Comparison of ENCODE assay signal across 28 cellular contexts in the genomic region with DNA sequence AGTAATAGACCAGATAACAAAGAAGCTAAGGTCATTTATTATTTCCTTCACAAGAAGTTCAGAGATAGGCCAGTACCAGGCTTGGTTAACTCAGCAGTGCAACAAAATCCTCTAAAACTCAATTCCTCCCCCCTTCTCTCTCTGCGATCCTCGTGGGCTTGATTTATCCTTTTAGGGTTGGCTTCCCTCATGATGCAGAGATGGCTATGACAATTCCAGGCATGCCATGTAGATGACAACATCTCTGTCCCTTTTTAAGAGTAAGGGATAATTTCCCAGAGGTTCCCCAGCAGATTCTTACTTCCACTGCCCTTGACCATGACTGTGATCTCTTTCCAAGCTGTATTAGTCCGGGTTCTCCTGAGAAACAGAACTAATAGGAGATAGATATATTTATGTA. TPM values are rescaled to one million over a fixed set of nuclear protein-coding genes. Genes with fewer than 3 reads are reported as not detected.
A peak's percentile ranks its signal among the peaks of the same experiment; 100 is the strongest.
DNase-seq lines count a peak whose midpoint lies in the region; ATAC-seq and TF ChIP-seq lines count a peak whose summit lies in the region.
"Had no signal": no experiment of that assay in that cellular context is flagged by ENCODE, and none has a peak within 500 bp of the region (broad histone marks: within the 10 kb centered on the region; RNA-seq: fewer than 3 reads in every experiment).

No MANE protein-coding gene starts in this region.

- DNase-seq in AG04450 (ENCODE audit: low read depth, low spot score) (no peak), HFFc6 (peak; percentile 11), brain microvascular endothelial cell (peak; percentile 23), mesendoderm (peak; percentile 85), GM13976 (ENCODE audit: low spot score) (no peak), SHP77 (lab: John Stamatoyannopoulos, UW) (no peak), DMS 273 (lab: John Stamatoyannopoulos, UW; ENCODE audit: unreplicated experiment) (no peak)
- DNase-seq: activated CD4-positive, alpha-beta T cell treated with anti-CD3 and anti-CD28 coated beads for 48 hours; activated effector memory CD4-positive, alpha-beta T cell treated with anti-CD3 and anti-CD28 coated beads, Interleukin-2, amount 50 U/mL, for 16 hours; activated naive CD8-positive, alpha-beta T cell treated with anti-CD3 and anti-CD28 coated beads for 36 hours; activated T-cell treated with anti-CD3 and anti-CD28 coated beads, Interleukin-2, amount 50 U/mL, for 1 hour; aorta; BE2C; CD8-positive, alpha-beta T cell; effector memory CD8-positive, alpha-beta T cell; foreskin melanocyte; NCI-H1436 treated with DMSO at 0.1 percent for 48 hours; NCI-H2081 treated with DMSO at 0.1 percent for 48 hours; NCI-H69; PC-9; stimulated activated CD4-positive, alpha-beta T cell treated with anti-CD3 and anti-CD28 coated beads, Interleukin-2, amount 100 ng/mL, for 24 hours; stimulated activated naive CD8-positive, alpha-beta T cell treated with anti-CD3 and anti-CD28 coated beads, Interleukin-15, Interleukin-2, amounts not matched to agents 100 U/mL and 50 U/mL, for 24 hours had no signal

- no peak overlapping the region for H3K18ac ChIP-seq in mesendoderm (ENCODE audit: low read length)

- H3K4me2 ChIP-seq in mesendoderm (ENCODE audit: low read length): no peak overlapping the region
- H3K4me2 ChIP-seq: PC-9 had no signal

- no peak overlapping the region for H3K9ac ChIP-seq in mesendoderm (ENCODE audit: low read length)

- H2BK5ac ChIP-seq in mesendoderm (ENCODE audit: low read length): no peak overlapping the region

- no peak overlapping the region for H2AK5ac ChIP-seq in mesendoderm (ENCODE audit: low read length)

- H3K27ac ChIP-seq in AG04450 (ENCODE audit: low read depth, low read length) (peak overlapping the region; percentile 62), brain microvascular endothelial cell (peak overlapping the region; percentile 34), mesendoderm (ENCODE audit: low read depth, low read length) (no peak overlapping the region)
- H3K27ac ChIP-seq: heart right ventricle, PC-9 had no signal

- H3K4me1 Mint-ChIP-seq in HFFc6 (ENCODE audit: low read depth): peaks cover 25% of the 10 kb centered on the region
- H3K4me1 Mint-ChIP-seq: activated naive CD8-positive, alpha-beta T cell treated with anti-CD3 and anti-CD28 coated beads for 36 hours had no signal

- H3K27me3 ChIP-seq in AG04450 (ENCODE audit: control insufficient read depth, insufficient read depth, low read length): no peaks in the 10 kb centered on the region
- no peaks in the 10 kb centered on the region for H3K27me3 ChIP-seq in brain microvascular endothelial cell (replicated peaks)
- no peaks in the 10 kb centered on the region for H3K27me3 ChIP-seq in mesendoderm (ENCODE audit: insufficient read depth, low read length, poor library complexity)
- H3K27me3 ChIP-seq: heart right ventricle, right atrium auricular region, testis had no signal

- no peak for TF ChIP-seq CTCF in AG04450 (IDR thresholded peaks at IDR 0.05; ENCODE audit: low read depth, low read length)
- TF ChIP-seq CTCF in HFFc6 (IDR thresholded peaks at IDR 0.05): no peak
- no peak for TF ChIP-seq CTCF in brain microvascular endothelial cell (IDR thresholded peaks at IDR 0.05; ENCODE audit: low read depth, low read length, missing control alignments)
- no peak for TF ChIP-seq CTCF in GM13976 (IDR thresholded peaks at IDR 0.05; ENCODE audit: borderline replicate concordance, control extremely low read depth, extremely low read depth, insufficient read depth, missing control alignments)

- no CpG with 5 or more reads among the region's 3 CpGs for WGBS in mesendoderm (ENCODE audit: extremely low coverage, insufficient coverage, low lambda C conversion rate)

- H3K27me3 Mint-ChIP-seq in HFFc6 (ENCODE audit: insufficient read depth): no peaks in the 10 kb centered on the region
- H3K27me3 Mint-ChIP-seq: activated naive CD8-positive, alpha-beta T cell treated with anti-CD3 and anti-CD28 coated beads for 36 hours had no signal

- no peak overlapping the region for H4K8ac ChIP-seq in mesendoderm (ENCODE audit: low read depth, low read length)

- no peak overlapping the region for H3K56ac ChIP-seq in mesendoderm (ENCODE audit: low read length)

- no peak overlapping the region for H2BK15ac ChIP-seq in mesendoderm (replicated peaks; ENCODE audit: low read depth)

- H3K4me3 ChIP-seq in AG04450 (ENCODE audit: low read depth, low read length): no peak overlapping the region
- H3K4me3 ChIP-seq in brain microvascular endothelial cell (ENCODE audit: low read depth, low read length): no peak overlapping the region
- no peak overlapping the region for H3K4me3 ChIP-seq in mesendoderm (ENCODE audit: low read length)
- H3K4me3 ChIP-seq: coronary artery, heart right ventricle, PC-9, right atrium auricular region, testis had no signal

- CTCF ChIA-PET in AG04450 (lab: Charles Lee): no interaction called here

- no peaks in the 10 kb centered on the region for H3K79me1 ChIP-seq in mesendoderm (ENCODE audit: low read length)

- in situ Hi-C loops in brain microvascular endothelial cell (cut with HindIII; ENCODE audit: low pct_ligation_motif_present, low sequenced_read_pairs) (no loop called here), GM13976 (cut with MboI; ENCODE audit: low sequenced_read_pairs, unreplicated experiment) (no loop called here)

- no peaks in the 10 kb centered on the region for H3K79me2 ChIP-seq in mesendoderm (ENCODE audit: control insufficient read depth, insufficient read depth, low read length)

- H3K4me3 Mint-ChIP-seq in HFFc6: peak overlapping the region; percentile 45; the same call in 1 of the 2 replicates
- H3K4me3 Mint-ChIP-seq: activated naive CD8-positive, alpha-beta T cell treated with anti-CD3 and anti-CD28 coated beads for 36 hours; CD8-positive, alpha-beta T cell; effector memory CD8-positive, alpha-beta T cell had no signal

- ATAC-seq in HG03045 (IDR thresholded peaks at IDR 0.05; ENCODE audit: unreplicated experiment): no peak
- ATAC-seq: CD8-positive, alpha-beta T cell; effector memory CD8-positive, alpha-beta T cell; HCT116; stimulated activated naive CD8-positive, alpha-beta T cell treated with anti-CD3 and anti-CD28 coated beads, Interleukin-15, Interleukin-2, amounts not matched to agents 100 U/mL and 50 U/mL, for 24 hours had no signal

- peak overlapping the region; percentile 56 for H3K27ac Mint-ChIP-seq in HFFc6
- H3K27ac Mint-ChIP-seq: activated naive CD8-positive, alpha-beta T cell treated with anti-CD3 and anti-CD28 coated beads for 36 hours; CD8-positive, alpha-beta T cell; effector memory CD8-positive, alpha-beta T cell had no signal

- H2BK120ac ChIP-seq in mesendoderm (ENCODE audit: low read depth, low read length): no peak overlapping the region

- H4K5ac ChIP-seq in mesendoderm (ENCODE audit: low read length): no peak overlapping the region

- no peak overlapping the region for H3K23ac ChIP-seq in mesendoderm (ENCODE audit: low read length)

- no peak overlapping the region for H3K4ac ChIP-seq in mesendoderm (ENCODE audit: low read depth, low read length)

- peaks cover 2% of the 10 kb centered on the region for H3K4me1 ChIP-seq in mesendoderm (ENCODE audit: control insufficient read depth, low read depth, low read length)
- H3K4me1 ChIP-seq: BE2C had no signal

- no peaks in the 10 kb centered on the region for H3K9me3 Mint-ChIP-seq in HFFc6
- H3K9me3 Mint-ChIP-seq: activated naive CD8-positive, alpha-beta T cell treated with anti-CD3 and anti-CD28 coated beads for 36 hours; CD8-positive, alpha-beta T cell; effector memory CD8-positive, alpha-beta T cell had no signal

- no peaks in the 10 kb centered on the region for H3K9me3 ChIP-seq in AG04450 (ENCODE audit: control insufficient read depth, insufficient read depth, low read length)
- H3K9me3 ChIP-seq: BE2C, heart right ventricle, right atrium auricular region, testis had no signal

- H3K36me3 ChIP-seq in brain microvascular endothelial cell (replicated peaks): no peaks in the 10 kb centered on the region
- H3K36me3 ChIP-seq in mesendoderm (ENCODE audit: control insufficient read depth, insufficient read depth, low read length): no peaks in the 10 kb centered on the region
- H3K36me3 ChIP-seq: BE2C, heart right ventricle, right atrium auricular region had no signal

- POLR2A ChIA-PET in AG04450 (lab: Yijun Ruan, JAX): no interaction called here

- H3K36me3 Mint-ChIP-seq in HFFc6 (ENCODE audit: low read depth): no peaks in the 10 kb centered on the region
- H3K36me3 Mint-ChIP-seq: CD8-positive, alpha-beta T cell had no signal

RNA-seq across cellular contexts. Expression of a gene that starts 28.7 kb away (rescaled TPM):
- polyA plus RNA-seq in AG04450 (2011; rRNA removed): 117 and 179 TPM in 2 replicates
- polyA minus RNA-seq in AG04450 (2011; rRNA and poly(A)+ RNA removed): 168 and 222 TPM in 2 replicates
- 100 to 1,000 TPM; 255 to 357 (median 285) TPM for total RNA-seq in HFFc6 (2021; fragmentation: NEBNext Ultra II Directional; extraction: Animal tissue kit (Norgen Biotek cat#: 25700))
- polyA plus RNA-seq in mesendoderm (2013, experiment 1 of 2): 41.4 TPM
- polyA plus RNA-seq in mesendoderm (2013, experiment 2 of 2): 42.1 TPM

Comparison
In these comparisons a context has a peak if more than half of its experiments do, and no peak if none do; other contexts are left out.
1. DNase-seq: peak in HFFc6 (single experiment), brain microvascular endothelial cell (single experiment) and mesendoderm (single experiment); none in AG04450 (single experiment), GM13976 (single experiment), SHP77 (0 of 2) and DMS 273 (single experiment).